ENCODE assay signal across 8 cellular contexts in genomic region chr9:129437626-129438323, GRCh38.
DNase-seq lines count a peak whose midpoint lies in the region; ATAC-seq, FAIRE-seq and TF ChIP-seq lines count a peak whose summit lies in the region.

No MANE protein-coding gene starts in this region.

- 30% methylated on average over 15 of the region's 25 CpGs for WGBS in HepG2 (ENCODE audit: low lambda C conversion rate)

- TF ChIP-seq POLR2A in HepG2 (IDR thresholded peaks at IDR 0.05; ENCODE audit: insufficient read depth in 1 of 2, low read depth in 2 of 2, low read length in 2 of 2) = no peak

- H3K9ac ChIP-seq in HepG2 (ENCODE audit: insufficient read depth, low read depth, low read length) = 0 out of 2 replicates have a peak overlapping the region, but pooled peaks have one; percentile 1

- peaks cover 35% of the 10 kb centered on the region for H3K4me1 ChIP-seq in HepG2 (ENCODE audit: insufficient read depth, low read length)
- peaks cover 9 to 31% of the 10 kb centered on the region in 2 donors for H3K4me1 ChIP-seq in thoracic aorta (ENCODE audit: control insufficient read depth in 1 of 2, low read depth in 2 of 2)

- in situ Hi-C loops in HepG2 (cut with HindIII; ENCODE audit: extremely low pct_ligation_motif_present, low pct_unique_long_range_greater_than_20kb) = no loop called here

- H3K27ac Mint-ChIP-seq in T-helper 2 cell treated with Interferon-gamma antibody and Interleukin-4, amounts not matched to agents 5 μg/mL and 100 μg/mL, for 36 hours = no peak overlapping the region

- peak overlapping the region; percentile 16 for H3K4me3 Mint-ChIP-seq in T-helper 2 cell treated with Interferon-gamma antibody and Interleukin-4, amounts not matched to agents 5 μg/mL and 100 μg/mL, for 36 hours

- no peaks in the 10 kb centered on the region for H3K9me3 Mint-ChIP-seq in T-helper 2 cell treated with Interferon-gamma antibody and Interleukin-4, amounts not matched to agents 5 μg/mL and 100 μg/mL, for 36 hours

- TF ChIP-seq CTCF in bronchial epithelial cell (IDR thresholded peaks at IDR 0.05; ENCODE audit: insufficient read depth, low read length, severe bottlenecking) (no peak), HepG2 (CRISPR knock-in tag; IDR thresholded peaks at IDR 0.05) (peak; percentile 25), thoracic aorta (IDR thresholded peaks at IDR 0.05) (no peak)

- POLR2A ChIA-PET in HepG2 (lab: Yijun Ruan, JAX) = no interaction called here

- TF ChIP-seq RAD21 in HepG2 (CRISPR knock-in tag; IDR thresholded peaks at IDR 0.05) = no peak

- no peak overlapping the region for H2AFZ ChIP-seq in HepG2 (ENCODE audit: low read length)

- peak overlapping the region; percentile 67 for H3K4me2 ChIP-seq in HepG2 (ENCODE audit: low read depth, low read length)

- DNase-seq in T-helper 2 cell treated with Interferon-gamma antibody and Interleukin-4, amounts not matched to agents 5 μg/mL and 100 μg/mL, for 36 hours (ENCODE audit: low spot score) = no peak
- no peak for DNase-seq in T-helper 2 cell
- DNase-seq in bronchial epithelial cell (ENCODE audit: low read depth) = no peak
- no peak for DNase-seq in HepG2 (ENCODE audit: low spot score)
- DNase-seq in thoracic aorta (ENCODE audit: low spot score) = no peak
- DNase-seq in CD1c-positive myeloid dendritic cell (ENCODE audit: extremely low spot score) = no peak
- DNase-seq in SHP77 treated with DMSO at 0.1 percent for 48 hours (lab: John Stamatoyannopoulos, UW) = no peak
- no peak for DNase-seq in dermis blood vessel endothelial cell

- H3K79me2 ChIP-seq in HepG2 (ENCODE audit: insufficient read depth, low read length) = no peaks in the 10 kb centered on the region

- peaks cover 7% of the 10 kb centered on the region for H3K4me1 Mint-ChIP-seq in T-helper 2 cell treated with Interferon-gamma antibody and Interleukin-4, amounts not matched to agents 5 μg/mL and 100 μg/mL, for 36 hours (ENCODE audit: low read depth)

- peaks cover 2% of the 10 kb centered on the region for H3K36me3 Mint-ChIP-seq in T-helper 2 cell treated with Interferon-gamma antibody and Interleukin-4, amounts not matched to agents 5 μg/mL and 100 μg/mL, for 36 hours (ENCODE audit: low read depth)

- H3K27me3 ChIP-seq in bronchial epithelial cell (ENCODE audit: control insufficient read depth, insufficient read depth, low read length) (peaks cover 17% of the 10 kb centered on the region), HepG2 (ENCODE audit: control insufficient read depth in 1 of 2, insufficient read depth in 2 of 2, low read length in 2 of 2) (peaks cover 5 to 47% of the 10 kb centered on the region in 2 experiments; a peak in 4 of 5 replicates), thoracic aorta (replicated peaks; ENCODE audit: insufficient read depth) (no peaks in the 10 kb centered on the region)

- H3K27ac ChIP-seq in HepG2 (ENCODE audit: extremely low read length, insufficient read depth, low read length) (no peak overlapping the region), thoracic aorta (peak overlapping the region; percentile 61 to 73)

- H3K27me3 Mint-ChIP-seq in T-helper 2 cell treated with Interferon-gamma antibody and Interleukin-4, amounts not matched to agents 5 μg/mL and 100 μg/mL, for 36 hours (ENCODE audit: low read depth) = peaks cover 74% of the 10 kb centered on the region

- CTCF ChIA-PET in HepG2 (lab: Yijun Ruan, JAX; ENCODE audit: low intra/inter-chr PET ratio, low total read pairs) = no interaction called here

- H3K36me3 ChIP-seq in bronchial epithelial cell (ENCODE audit: control insufficient read depth, insufficient read depth, low read length) = no peaks in the 10 kb centered on the region
- no peaks in the 10 kb centered on the region for H3K36me3 ChIP-seq in HepG2 (replicated peaks in 1 of 2; ENCODE audit: control insufficient read depth in 1 of 2, insufficient read depth in 2 of 2, low read length in 2 of 2)
- no peaks in the 10 kb centered on the region for H3K36me3 ChIP-seq in thoracic aorta

- H4K20me1 ChIP-seq in HepG2 (ENCODE audit: insufficient read depth, low read length) = no peaks in the 10 kb centered on the region

- H3K9me3 ChIP-seq in HepG2 (ENCODE audit: low read length) (no peaks in the 10 kb centered on the region), thoracic aorta (no peaks in the 10 kb centered on the region)

- ATAC-seq in HepG2 (no peak), thoracic aorta (ENCODE audit: insufficient number of reproducible peaks, low FRiP score, low read depth) (no peak)

- H3K4me3 ChIP-seq in bronchial epithelial cell (ENCODE audit: low read depth, low read length) (peak overlapping the region; percentile 16), HepG2 (replicated peaks in 1 of 3; ENCODE audit: insufficient read depth in 1 of 3, low read depth in 2 of 3, low read length in 3 of 3) (peak overlapping the region; percentile 6 to 57 (median 31); a peak in 3 of 6 replicates), thoracic aorta (peak overlapping the region; percentile 85)

- TF ChIP-seq EP300 in HepG2 (IDR thresholded peaks at IDR 0.05; ENCODE audit: low read depth in 2 of 2, low read length in 2 of 2) = no peak
- no peak for TF ChIP-seq EP300 in HepG2 (CRISPR knock-in tag; IDR thresholded peaks at IDR 0.05; ENCODE audit: borderline replicate concordance)

- no peak for FAIRE-seq in bronchial epithelial cell (lab: Jason Lieb, UNC)
- FAIRE-seq in HepG2 (lab: Jason Lieb, UNC) = no peak

- intact Hi-C loops in HepG2 (cut with micrococcal nuclease; ENCODE audit: unreplicated experiment) = no loop called here

- BruUV-seq in HepG2 (replicated peaks; lab: Mats Ljungman, UMichigan) = no TSS peak

TF ChIP-seq in HepG2, 621 proteins besides CTCF, POLR2A, EP300 and RAD21 (continues in another document):
- TF ChIP-seq MED13 (CRISPR knock-in tag; IDR thresholded peaks at IDR 0.05) = no peak
- peak; percentile 6 for TF ChIP-seq RBM39 (IDR thresholded peaks at IDR 0.05; ENCODE audit: low read depth, low read length, poor library complexity, severe bottlenecking)
- TF ChIP-seq RORA (CRISPR knock-in tag; IDR thresholded peaks at IDR 0.05) = no peak
- TF ChIP-seq CREM (IDR thresholded peaks at IDR 0.05) = no peak
- no peak for TF ChIP-seq CREM (CRISPR knock-in tag; IDR thresholded peaks at IDR 0.05)
- TF ChIP-seq FOXO1 (CRISPR knock-in tag; IDR thresholded peaks at IDR 0.05) = peak; percentile 33; the same call in 1 of the 2 replicates
- TF ChIP-seq TBX2 (CRISPR knock-in tag; IDR thresholded peaks at IDR 0.05; ENCODE audit: borderline replicate concordance) = 0 out of 2 replicates have a peak, but pooled peaks have one; percentile 8
- no peak for TF ChIP-seq MYC (CRISPR knock-in tag; IDR thresholded peaks at IDR 0.05; ENCODE audit: borderline replicate concordance)
- TF ChIP-seq KDM5B (CRISPR knock-in tag; IDR thresholded peaks at IDR 0.05; ENCODE audit: borderline replicate concordance) = peak; percentile 23; the same call in 1 of the 2 replicates
- no peak for TF ChIP-seq E2F2 (CRISPR knock-in tag; IDR thresholded peaks at IDR 0.05; ENCODE audit: borderline replicate concordance)
- no peak for TF ChIP-seq HOXA3 (CRISPR knock-in tag; IDR thresholded peaks at IDR 0.05)
- no peak for TF ChIP-seq SMAD9 (CRISPR knock-in tag; IDR thresholded peaks at IDR 0.05)
- no peak for TF ChIP-seq PREB (CRISPR knock-in tag; IDR thresholded peaks at IDR 0.05)
- no peak for TF ChIP-seq SRF (IDR thresholded peaks at IDR 0.05; ENCODE audit: low read depth, low read length)
- no peak for TF ChIP-seq REL (CRISPR knock-in tag; conservative IDR thresholded peaks at IDR 0.05)
- no peak for TF ChIP-seq NFIC (IDR thresholded peaks at IDR 0.05; ENCODE audit: low read length)
- no peak for TF ChIP-seq TFAP4 (IDR thresholded peaks at IDR 0.05; ENCODE audit: borderline replicate concordance, low read depth)
- 0 out of 2 replicates have a peak, but pooled peaks have one; percentile 10 for TF ChIP-seq HNF4A (CRISPR knock-in tag; IDR thresholded peaks at IDR 0.05)
- TF ChIP-seq MBNL3 (CRISPR knock-in tag; conservative IDR thresholded peaks at IDR 0.05) = no peak
- no peak for TF ChIP-seq ZBTB42 (CRISPR knock-in tag; IDR thresholded peaks at IDR 0.05)
- no peak for TF ChIP-seq JUN (CRISPR knock-in tag; IDR thresholded peaks at IDR 0.05)
- TF ChIP-seq ZNF652 (CRISPR knock-in tag; IDR thresholded peaks at IDR 0.05; ENCODE audit: borderline replicate concordance, low read depth) = no peak
- no peak for TF ChIP-seq ZNF780A (CRISPR knock-in tag; IDR thresholded peaks at IDR 0.05)
- TF ChIP-seq TMF1 (CRISPR knock-in tag; IDR thresholded peaks at IDR 0.05; ENCODE audit: low read depth) = no peak
- TF ChIP-seq KDM5A (IDR thresholded peaks at IDR 0.05; ENCODE audit: borderline replicate concordance, low read length) = no peak

Comparison
In these comparisons a context has a peak if more than half of its experiments do, and no peak if none do; other contexts are left out.
1. H3K4me3 ChIP-seq: peak in every context shown above with its lines; median percentile 85 in thoracic aorta; 31 in HepG2; 16 in bronchial epithelial cell.